ENCODE assay signal across 1 cellular context in genomic region chr3:76043746-76044145, GRCh38.
A peak's percentile ranks its signal among the peaks of the same experiment; 100 is the strongest.
TF ChIP-seq lines count a peak whose summit lies in the region.

No MANE protein-coding gene starts in this region.

TF ChIP-seq in H1, 55 proteins besides CTCF, POLR2A, EP300 and RAD21 (continued from another document):
- TF ChIP-seq, protein P1, sequence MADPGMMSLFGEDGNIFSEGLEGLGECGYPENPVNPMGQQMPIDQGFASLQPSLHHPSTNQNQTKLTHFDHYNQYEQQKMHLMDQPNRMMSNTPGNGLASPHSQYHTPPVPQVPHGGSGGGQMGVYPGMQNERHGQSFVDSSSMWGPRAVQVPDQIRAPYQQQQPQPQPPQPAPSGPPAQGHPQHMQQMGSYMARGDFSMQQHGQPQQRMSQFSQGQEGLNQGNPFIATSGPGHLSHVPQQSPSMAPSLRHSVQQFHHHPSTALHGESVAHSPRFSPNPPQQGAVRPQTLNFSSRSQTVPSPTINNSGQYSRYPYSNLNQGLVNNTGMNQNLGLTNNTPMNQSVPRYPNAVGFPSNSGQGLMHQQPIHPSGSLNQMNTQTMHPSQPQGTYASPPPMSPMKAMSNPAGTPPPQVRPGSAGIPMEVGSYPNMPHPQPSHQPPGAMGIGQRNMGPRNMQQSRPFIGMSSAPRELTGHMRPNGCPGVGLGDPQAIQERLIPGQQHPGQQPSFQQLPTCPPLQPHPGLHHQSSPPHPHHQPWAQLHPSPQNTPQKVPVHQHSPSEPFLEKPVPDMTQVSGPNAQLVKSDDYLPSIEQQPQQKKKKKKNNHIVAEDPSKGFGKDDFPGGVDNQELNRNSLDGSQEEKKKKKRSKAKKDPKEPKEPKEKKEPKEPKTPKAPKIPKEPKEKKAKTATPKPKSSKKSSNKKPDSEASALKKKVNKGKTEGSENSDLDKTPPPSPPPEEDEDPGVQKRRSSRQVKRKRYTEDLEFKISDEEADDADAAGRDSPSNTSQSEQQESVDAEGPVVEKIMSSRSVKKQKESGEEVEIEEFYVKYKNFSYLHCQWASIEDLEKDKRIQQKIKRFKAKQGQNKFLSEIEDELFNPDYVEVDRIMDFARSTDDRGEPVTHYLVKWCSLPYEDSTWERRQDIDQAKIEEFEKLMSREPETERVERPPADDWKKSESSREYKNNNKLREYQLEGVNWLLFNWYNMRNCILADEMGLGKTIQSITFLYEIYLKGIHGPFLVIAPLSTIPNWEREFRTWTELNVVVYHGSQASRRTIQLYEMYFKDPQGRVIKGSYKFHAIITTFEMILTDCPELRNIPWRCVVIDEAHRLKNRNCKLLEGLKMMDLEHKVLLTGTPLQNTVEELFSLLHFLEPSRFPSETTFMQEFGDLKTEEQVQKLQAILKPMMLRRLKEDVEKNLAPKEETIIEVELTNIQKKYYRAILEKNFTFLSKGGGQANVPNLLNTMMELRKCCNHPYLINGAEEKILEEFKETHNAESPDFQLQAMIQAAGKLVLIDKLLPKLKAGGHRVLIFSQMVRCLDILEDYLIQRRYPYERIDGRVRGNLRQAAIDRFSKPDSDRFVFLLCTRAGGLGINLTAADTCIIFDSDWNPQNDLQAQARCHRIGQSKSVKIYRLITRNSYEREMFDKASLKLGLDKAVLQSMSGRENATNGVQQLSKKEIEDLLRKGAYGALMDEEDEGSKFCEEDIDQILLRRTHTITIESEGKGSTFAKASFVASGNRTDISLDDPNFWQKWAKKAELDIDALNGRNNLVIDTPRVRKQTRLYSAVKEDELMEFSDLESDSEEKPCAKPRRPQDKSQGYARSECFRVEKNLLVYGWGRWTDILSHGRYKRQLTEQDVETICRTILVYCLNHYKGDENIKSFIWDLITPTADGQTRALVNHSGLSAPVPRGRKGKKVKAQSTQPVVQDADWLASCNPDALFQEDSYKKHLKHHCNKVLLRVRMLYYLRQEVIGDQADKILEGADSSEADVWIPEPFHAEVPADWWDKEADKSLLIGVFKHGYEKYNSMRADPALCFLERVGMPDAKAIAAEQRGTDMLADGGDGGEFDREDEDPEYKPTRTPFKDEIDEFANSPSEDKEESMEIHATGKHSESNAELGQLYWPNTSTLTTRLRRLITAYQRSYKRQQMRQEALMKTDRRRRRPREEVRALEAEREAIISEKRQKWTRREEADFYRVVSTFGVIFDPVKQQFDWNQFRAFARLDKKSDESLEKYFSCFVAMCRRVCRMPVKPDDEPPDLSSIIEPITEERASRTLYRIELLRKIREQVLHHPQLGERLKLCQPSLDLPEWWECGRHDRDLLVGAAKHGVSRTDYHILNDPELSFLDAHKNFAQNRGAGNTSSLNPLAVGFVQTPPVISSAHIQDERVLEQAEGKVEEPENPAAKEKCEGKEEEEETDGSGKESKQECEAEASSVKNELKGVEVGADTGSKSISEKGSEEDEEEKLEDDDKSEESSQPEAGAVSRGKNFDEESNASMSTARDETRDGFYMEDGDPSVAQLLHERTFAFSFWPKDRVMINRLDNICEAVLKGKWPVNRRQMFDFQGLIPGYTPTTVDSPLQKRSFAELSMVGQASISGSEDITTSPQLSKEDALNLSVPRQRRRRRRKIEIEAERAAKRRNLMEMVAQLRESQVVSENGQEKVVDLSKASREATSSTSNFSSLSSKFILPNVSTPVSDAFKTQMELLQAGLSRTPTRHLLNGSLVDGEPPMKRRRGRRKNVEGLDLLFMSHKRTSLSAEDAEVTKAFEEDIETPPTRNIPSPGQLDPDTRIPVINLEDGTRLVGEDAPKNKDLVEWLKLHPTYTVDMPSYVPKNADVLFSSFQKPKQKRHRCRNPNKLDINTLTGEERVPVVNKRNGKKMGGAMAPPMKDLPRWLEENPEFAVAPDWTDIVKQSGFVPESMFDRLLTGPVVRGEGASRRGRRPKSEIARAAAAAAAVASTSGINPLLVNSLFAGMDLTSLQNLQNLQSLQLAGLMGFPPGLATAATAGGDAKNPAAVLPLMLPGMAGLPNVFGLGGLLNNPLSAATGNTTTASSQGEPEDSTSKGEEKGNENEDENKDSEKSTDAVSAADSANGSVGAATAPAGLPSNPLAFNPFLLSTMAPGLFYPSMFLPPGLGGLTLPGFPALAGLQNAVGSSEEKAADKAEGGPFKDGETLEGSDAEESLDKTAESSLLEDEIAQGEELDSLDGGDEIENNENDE (IDR thresholded peaks at IDR 0.05; ENCODE audit: insufficient replicate concordance, low read length) = peak; percentile 91
- no peak for TF ChIP-seq RFX5 (IDR thresholded peaks at IDR 0.05; ENCODE audit: borderline replicate concordance, low read depth, low read length)
- peak in 1 of 2 experiments; percentile 83; a peak in 2 of 4 replicates for TF ChIP-seq HDAC2 (IDR thresholded peaks at IDR 0.05; ENCODE audit: borderline replicate concordance in 1 of 2, low read depth in 2 of 2, low read length in 2 of 2)
- TF ChIP-seq, protein P2, sequence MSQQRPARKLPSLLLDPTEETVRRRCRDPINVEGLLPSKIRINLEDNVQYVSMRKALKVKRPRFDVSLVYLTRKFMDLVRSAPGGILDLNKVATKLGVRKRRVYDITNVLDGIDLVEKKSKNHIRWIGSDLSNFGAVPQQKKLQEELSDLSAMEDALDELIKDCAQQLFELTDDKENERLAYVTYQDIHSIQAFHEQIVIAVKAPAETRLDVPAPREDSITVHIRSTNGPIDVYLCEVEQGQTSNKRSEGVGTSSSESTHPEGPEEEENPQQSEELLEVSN (IDR thresholded peaks at IDR 0.05) = no peak
- TF ChIP-seq TEAD4 (IDR thresholded peaks at IDR 0.05; ENCODE audit: low read depth, low read length) = peak; percentile 68
- TF ChIP-seq ZNF274 (IDR thresholded peaks at IDR 0.05; ENCODE audit: borderline replicate concordance, extremely low read depth, low read length) = no peak
- TF ChIP-seq NRF1 (IDR thresholded peaks at IDR 0.05; ENCODE audit: low read depth, low read length) = no peak
- TF ChIP-seq POU5F1 (IDR thresholded peaks at IDR 0.05; ENCODE audit: low read depth, low read length) = 0 out of 2 replicates have a peak, but pooled peaks have one; percentile 56
- TF ChIP-seq EZH2 (IDR thresholded peaks at IDR 0.05; ENCODE audit: low read depth, low read length, severe bottlenecking) = no peak
- TF ChIP-seq CHD2 (IDR thresholded peaks at IDR 0.05; ENCODE audit: low read length) = peak; percentile 28; the same call in 1 of the 2 replicates
- peak; percentile 15; the same call in 1 of the 2 replicates for TF ChIP-seq JUN (IDR thresholded peaks at IDR 0.05; ENCODE audit: low read depth, low read length)
- 0 out of 2 replicates have a peak, but pooled peaks have one; percentile 31 for TF ChIP-seq SP1 (IDR thresholded peaks at IDR 0.05; ENCODE audit: low read depth, low read length)
- TF ChIP-seq CEBPB (IDR thresholded peaks at IDR 0.05; ENCODE audit: low read depth, low read length) = peak; percentile 59; the same call in 1 of the 2 replicates
- TF ChIP-seq GTF2F1 (IDR thresholded peaks at IDR 0.05; ENCODE audit: borderline replicate concordance, low read depth, low read length) = no peak
